Comparison of ENCODE assay signal across 11 cellular contexts in genomic region chr7:32043688-32044087, GRCh38. TPM values are rescaled to one million over a fixed set of nuclear protein-coding genes. Genes with fewer than 3 reads are reported as not detected.
DNase-seq lines count a peak whose midpoint lies in the region; ATAC-seq and TF ChIP-seq lines count a peak whose summit lies in the region.
"Had no signal": no experiment of that assay in that cellular context is flagged by ENCODE, and none has a peak within 500 bp of the region (broad histone marks: within the 10 kb centered on the region; RNA-seq: fewer than 3 reads in every experiment).

No MANE protein-coding gene starts in this region.

- no peaks in the 10 kb centered on the region for H3K4me1 Mint-ChIP-seq in endothelial cell (ENCODE audit: unreplicated experiment)
- H3K4me1 Mint-ChIP-seq: activated naive CD8-positive, alpha-beta T cell treated with anti-CD3 and anti-CD28 coated beads, Interleukin-2, amount 10 ng/mL, durations not matched to agents 7 days and 5 days had no signal

- H3K27ac Mint-ChIP-seq in endothelial cell (ENCODE audit: unreplicated experiment) = no peak overlapping the region
- H3K27ac Mint-ChIP-seq: activated naive CD8-positive, alpha-beta T cell treated with anti-CD3 and anti-CD28 coated beads, Interleukin-2, amount 10 ng/mL, durations not matched to agents 7 days and 5 days; mesothelial cell of epicardium had no signal

- H3K27me3 Mint-ChIP-seq in endothelial cell (ENCODE audit: unreplicated experiment) = no peaks in the 10 kb centered on the region
- H3K27me3 Mint-ChIP-seq: activated naive CD8-positive, alpha-beta T cell treated with anti-CD3 and anti-CD28 coated beads, Interleukin-2, amount 10 ng/mL, durations not matched to agents 7 days and 5 days had no signal

- DNase-seq in DMS 273 treated with DMSO at 0.1 percent for 48 hours (lab: John Stamatoyannopoulos, UW) = peak; percentile 22
- peak; percentile 35 for DNase-seq in HS-5 (ENCODE audit: low read depth)
- DNase-seq in fibroblast of peridontal ligament (ENCODE audit: extremely low read depth) = peak; percentile 28
- no peak for DNase-seq in endothelial cell (ENCODE audit: low spot score)
- no peak for DNase-seq in activated CD4-positive, alpha-beta T cell treated with anti-CD3 and anti-CD28 coated beads for 1 hour
- no peak for DNase-seq in NCI-H526 treated with DMSO at 0.1 percent for 48 hours (lab: John Stamatoyannopoulos, UW)
- DNase-seq in NCI-H82 (lab: John Stamatoyannopoulos, UW) = no peak
- DNase-seq: activated naive CD8-positive, alpha-beta T cell treated with anti-CD3 and anti-CD28 coated beads, Interleukin-2, amount 10 ng/mL, durations not matched to agents 7 days and 5 days; COR-L47 had no signal

- H3K36me3 Mint-ChIP-seq in endothelial cell (ENCODE audit: low read depth, unreplicated experiment) = no peaks in the 10 kb centered on the region
- H3K36me3 Mint-ChIP-seq: activated naive CD8-positive, alpha-beta T cell treated with anti-CD3 and anti-CD28 coated beads, Interleukin-2, amount 10 ng/mL, durations not matched to agents 7 days and 5 days; mesothelial cell of epicardium had no signal

- TF ChIP-seq CTCF in endothelial cell (IDR thresholded peaks at IDR 0.05; ENCODE audit: unreplicated experiment) = no peak

- no peak overlapping the region for H3K4me3 Mint-ChIP-seq in endothelial cell (ENCODE audit: unreplicated experiment)
- H3K4me3 Mint-ChIP-seq: activated naive CD8-positive, alpha-beta T cell treated with anti-CD3 and anti-CD28 coated beads, Interleukin-2, amount 10 ng/mL, durations not matched to agents 7 days and 5 days; mesothelial cell of epicardium had no signal

- ATAC-seq in GM21786 (IDR thresholded peaks at IDR 0.05; ENCODE audit: unreplicated experiment) = peak; percentile 55

- H3K9me3 Mint-ChIP-seq in endothelial cell (ENCODE audit: unreplicated experiment) = no peaks in the 10 kb centered on the region
- H3K9me3 Mint-ChIP-seq: activated naive CD8-positive, alpha-beta T cell treated with anti-CD3 and anti-CD28 coated beads, Interleukin-2, amount 10 ng/mL, durations not matched to agents 7 days and 5 days; mesothelial cell of epicardium had no signal

RNA-seq across cellular contexts. Expression of gene PDE1C, which starts 26.5 kb away (rescaled TPM):
- 2.9 TPM for total RNA-seq in endothelial cell (ENCODE audit: unreplicated experiment)
- total RNA-seq: activated naive CD8-positive, alpha-beta T cell treated with anti-CD3 and anti-CD28 coated beads, Interleukin-2, amount 10 ng/mL, durations not matched to agents 7 days and 5 days had no signal

Comparison
In these comparisons a context has a peak if more than half of its experiments do, and no peak if none do; other contexts are left out.
1. DNase-seq: peak in DMS 273 treated with DMSO at 0.1 percent for 48 hours (single experiment), HS-5 (single experiment) and fibroblast of peridontal ligament (single experiment); none in endothelial cell (single experiment), activated CD4-positive, alpha-beta T cell treated with anti-CD3 and anti-CD28 coated beads for 1 hour (single experiment), NCI-H526 treated with DMSO at 0.1 percent for 48 hours (single experiment) and NCI-H82 (single experiment).